In genomic region chr5:69364414-69364813, GRCh38 we compare ENCODE assay signal across 8 cellular contexts. TPM values are rescaled to one million over a fixed set of nuclear protein-coding genes. Genes with fewer than 3 reads are reported as not detected.
DNase-seq lines count a peak whose midpoint lies in the region; TF ChIP-seq lines count a peak whose summit lies in the region.

No MANE protein-coding gene starts in this region.

- no peaks in the 10 kb centered on the region for H3K27me3 ChIP-seq in esophagus squamous epithelium

- peaks cover 0 to 67% (median 8%) of the 10 kb centered on the region in 3 donors for H3K36me3 ChIP-seq in esophagus squamous epithelium

- no peak for DNase-seq in AG04449 (ENCODE audit: low read depth, low spot score)
- DNase-seq in GM10248 (ENCODE audit: extremely low spot score) = peak; percentile 26
- peak; percentile 25 for DNase-seq in NCI-H69 (lab: John Stamatoyannopoulos, UW)
- no peak for DNase-seq in esophagus squamous epithelium (lab: John Stamatoyannopoulos, UW)
- DNase-seq in effector CD4-positive, alpha-beta T cell = no peak
- DNase-seq in islet precursor cell = no peak
- DNase-seq in globus pallidus (ENCODE audit: low spot score) = no peak
- DNase-seq in stimulated activated naive CD4-positive, alpha-beta T cell treated with Interleukin-2 at 50 U/mL for 16 hours (lab: John Stamatoyannopoulos, UW) = no peak

- TF ChIP-seq CTCF in AG04449 (IDR thresholded peaks at IDR 0.05; ENCODE audit: insufficient read depth, low read length, missing control alignments) = peak; percentile 18
- TF ChIP-seq CTCF in GM10248 (IDR thresholded peaks at IDR 0.05; ENCODE audit: control extremely low read depth, extremely low read depth, low read depth, missing control alignments) = peak; percentile 10
- TF ChIP-seq CTCF in esophagus squamous epithelium (IDR thresholded peaks at IDR 0.05) = peak in 4 of 6 experiments; percentile 24 to 52 (median 35)

- no peak overlapping the region for H3K4me3 ChIP-seq in AG04449 (ENCODE audit: low read depth, low read length)
- no peak overlapping the region for H3K4me3 ChIP-seq in esophagus squamous epithelium

- H3K4me1 ChIP-seq in esophagus squamous epithelium = peaks cover 10 to 26% (median 11%) of the 10 kb centered on the region in 3 donors

- H3K27ac ChIP-seq in esophagus squamous epithelium = no peak overlapping the region

- H3K9me3 ChIP-seq in esophagus squamous epithelium = no peaks in the 10 kb centered on the region

- TF ChIP-seq POLR2A in esophagus squamous epithelium (IDR thresholded peaks at IDR 0.05) = no peak

- intact Hi-C loops in esophagus squamous epithelium (cut with DNase I) = no loop called here

- 58 to 68% methylated on average over 3 of the region's 3 CpGs for WGBS in esophagus squamous epithelium, 2 donors

- POLR2A ChIA-PET in AG04449 (lab: Yijun Ruan, JAX) (no interaction called here), GM10248 (lab: Yijun Ruan, JAX) (no interaction called here)

- CTCF ChIA-PET in AG04449 (lab: Yijun Ruan, JAX) (interaction anchor here (1.0 kb wide), 2 partner anchors 30 to 198 kb away, joined by 3 read pairs; no protein-coding TSS in a partner anchor), GM10248 (lab: Yijun Ruan, JAX) (no interaction called here)

RNA-seq across cellular contexts. Expression of gene AK6, which starts 4.9 kb away (rescaled TPM):
- 10 to 100 TPM; 10.7 to 23.0 (median 13.8) TPM for total RNA-seq in esophagus squamous epithelium

RNA-seq across cellular contexts. Expression of gene TAF9, which starts 4.9 kb away (rescaled TPM):
- total RNA-seq in esophagus squamous epithelium = 10 to 100 TPM; 25.4 to 42.2 (median 37.7) TPM

RNA-seq across cellular contexts. Expression of gene RAD17, which starts 5.2 kb away (rescaled TPM):
- 10 to 100 TPM in 3 of 4 donors, 1 to 10 TPM in 1; 4.9 to 18.3 (median 10.9) TPM for total RNA-seq in esophagus squamous epithelium

RNA-seq across cellular contexts. Expression of gene CCDC125, which starts 31.8 kb away (rescaled TPM):
- total RNA-seq in esophagus squamous epithelium = 1 to 10 TPM; 4.4 to 6.5 (median 5.3) TPM

RNA-seq across cellular contexts. Expression of gene MARVELD2, which starts 50.5 kb away (rescaled TPM):
- total RNA-seq in esophagus squamous epithelium = 10 to 100 TPM; 12.4 to 24.5 (median 18.2) TPM

Comparison
In these comparisons a context has a peak if more than half of its experiments do, and no peak if none do; other contexts are left out.
1. DNase-seq: peak in GM10248 (single experiment) and NCI-H69 (single experiment); none in AG04449 (single experiment), esophagus squamous epithelium (single experiment), effector CD4-positive, alpha-beta T cell (single experiment), islet precursor cell (single experiment), globus pallidus (single experiment) and stimulated activated naive CD4-positive, alpha-beta T cell treated with Interleukin-2 at 50 U/mL for 16 hours (single experiment).
2. Peak in every context shown above with its lines, with median percentiles within 50 percentile points of each other: CTCF ChIP-seq.